In genomic region chr12:7905071-7905470, GRCh38 we compare ENCODE assay signal across 14 cellular contexts. TPM values are rescaled to one million over a fixed set of nuclear protein-coding genes. Genes with fewer than 3 reads are reported as not detected.
A peak's percentile ranks its signal among the peaks of the same experiment; 100 is the strongest.
DNase-seq lines count a peak whose midpoint lies in the region; TF ChIP-seq lines count a peak whose summit lies in the region.
"Had no signal": no experiment of that assay in that cellular context is flagged by ENCODE, and none has a peak within 500 bp of the region (broad histone marks: within the 10 kb centered on the region; RNA-seq: fewer than 3 reads in every experiment).

No MANE protein-coding gene starts in this region.

- H3K27me3 Mint-ChIP-seq in endothelial cell (ENCODE audit: unreplicated experiment) = no peaks in the 10 kb centered on the region

- peak overlapping the region; percentile 89 for H3K27ac Mint-ChIP-seq in endothelial cell (ENCODE audit: unreplicated experiment)

- H3K4me3 Mint-ChIP-seq in endothelial cell (ENCODE audit: unreplicated experiment) = no peak overlapping the region

- H3K36me3 Mint-ChIP-seq in endothelial cell (ENCODE audit: low read depth, unreplicated experiment) = no peaks in the 10 kb centered on the region

- H3K4me1 Mint-ChIP-seq in endothelial cell (ENCODE audit: unreplicated experiment) = peaks cover 17% of the 10 kb centered on the region

- H3K9me3 Mint-ChIP-seq in endothelial cell (ENCODE audit: unreplicated experiment) = no peaks in the 10 kb centered on the region

- TF ChIP-seq CTCF in endothelial cell (IDR thresholded peaks at IDR 0.05; ENCODE audit: unreplicated experiment) = no peak

- DNase-seq in NCI-H1436 (lab: John Stamatoyannopoulos, UW) = peak; percentile 17
- no peak for DNase-seq in NCI-H1436 treated with DMSO at 0.1 percent for 48 hours (lab: John Stamatoyannopoulos, UW)
- DNase-seq in NCI-H69 (lab: John Stamatoyannopoulos, UW) = peak; percentile 47
- DNase-seq in endothelial cell (ENCODE audit: low spot score) = no peak
- peak; percentile 26 for DNase-seq in renal cortical epithelial cell (ENCODE audit: low read depth)
- no peak for DNase-seq in activated T-cell treated with anti-CD3 and anti-CD28 coated beads, Interleukin-2, amount 50 U/mL, for 1 hour
- no peak for DNase-seq in COLO829 (ENCODE audit: low spot score)
- DNase-seq in T-helper 1 cell = no peak
- DNase-seq: Kasumi-1; stimulated activated CD8-positive, alpha-beta memory T cell treated with anti-CD3 and anti-CD28 coated beads, Interleukin-4, amount 100 ng/mL, for 48 hours; upper lobe of right lung had no signal

RNA-seq across cellular contexts. Expression of gene SLC2A3, which starts 30.9 kb away (rescaled TPM):
- total RNA-seq in endothelial cell (ENCODE audit: unreplicated experiment) (562 TPM), renal cortical epithelial cell (5.6 and 8.7 TPM in 2 replicates)

RNA-seq across cellular contexts. Expression of gene SLC2A14, which starts 32.4 kb away (rescaled TPM):
- total RNA-seq in endothelial cell (ENCODE audit: unreplicated experiment) (0.64 TPM), renal cortical epithelial cell (2.3 TPM in 1 of 2 replicates, not detected in the other)
- total RNA-seq: Daoy, NCI-H460, SJSA1, upper lobe of right lung had no signal

Comparison
In these comparisons a context has a peak if more than half of its experiments do, and no peak if none do; other contexts are left out.
1. DNase-seq: peak in NCI-H1436 (single experiment), NCI-H69 (single experiment) and renal cortical epithelial cell (single experiment); none in NCI-H1436 treated with DMSO at 0.1 percent for 48 hours (single experiment), endothelial cell (single experiment), activated T-cell treated with anti-CD3 and anti-CD28 coated beads, Interleukin-2, amount 50 U/mL, for 1 hour (single experiment), COLO829 (single experiment) and T-helper 1 cell (0 of 5).
2. RNA of gene SLC2A3, which starts 30.9 kb away (total RNA-seq): 562 TPM in endothelial cell (single experiment); 5.6 to 8.7 TPM in renal cortical epithelial cell; every median in the first group is over 10 times any median in the second.